In the genomic region with DNA sequence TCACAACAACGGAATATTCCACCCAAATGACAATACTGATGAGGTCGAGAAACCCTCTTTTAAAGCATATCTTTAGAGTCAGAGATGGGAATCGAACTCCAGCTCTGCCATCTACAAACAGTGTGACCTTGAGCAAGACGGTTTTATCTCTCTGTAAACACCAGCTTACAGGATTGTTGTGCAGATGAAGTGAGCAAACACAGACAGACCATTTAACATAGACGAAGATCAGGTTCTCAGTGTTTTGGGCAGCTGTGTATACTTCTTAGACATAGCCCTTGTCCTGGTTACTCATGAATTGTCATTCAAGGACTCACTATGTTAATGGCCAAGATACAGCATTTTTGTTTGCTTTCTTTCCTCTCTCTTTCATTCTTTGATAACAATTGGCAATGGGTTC, we compare ENCODE assay signal across 16 cellular contexts.
"Had no signal": no experiment of that assay in that cellular context is flagged by ENCODE, and none has a peak within 500 bp of the region (broad histone marks: within the 10 kb centered on the region; RNA-seq: fewer than 3 reads in every experiment).

No MANE protein-coding gene starts in this region.

- H3K4me3 ChIP-seq: body of pancreas, gastroesophageal sphincter, lower lobe of right lung, ovary, upper lobe of right lung had no signal

- DNase-seq: activated CD4-positive, alpha-beta T cell treated with anti-CD3 and anti-CD28 coated beads, Interleukin-2, amount 50 U/mL, for 4 hours; activated CD4-positive, CD25-positive, alpha-beta regulatory T cell treated with anti-CD3 and anti-CD28 coated beads, Interleukin-2, amount 50 U/mL, for 72 hours; activated effector memory CD4-positive, alpha-beta T cell treated with Interleukin-2 at 50 U/mL for 16 hours; activated T-cell treated with anti-CD3 and anti-CD28 coated beads, Interleukin-2, amount 50 U/mL, for 24 hours; amniotic stem cell; body of pancreas; central memory CD4-positive, alpha-beta T cell; effector memory CD4-positive, alpha-beta T cell; left cardiac atrium; lower lobe of right lung; ovary; stimulated activated CD4-positive, alpha-beta T cell treated with anti-CD3 and anti-CD28 coated beads, Interleukin-2, amount 100 ng/mL, for 48 hours; stimulated activated naive CD4-positive, alpha-beta T cell treated with Interleukin-2 at 50 U/mL for 16 hours; upper lobe of right lung had no signal

- ATAC-seq: body of pancreas, gastroesophageal sphincter, left cardiac atrium, lower lobe of right lung, upper lobe of right lung had no signal

- H3K36me3 ChIP-seq: gastroesophageal sphincter, lower lobe of right lung, ovary, upper lobe of right lung had no signal

- H3K4me1 ChIP-seq: gastroesophageal sphincter, lower lobe of right lung, upper lobe of right lung had no signal

- H3K27me3 ChIP-seq: body of pancreas, gastroesophageal sphincter, ovary, upper lobe of right lung had no signal

- H3K27ac ChIP-seq: body of pancreas, epithelial cell of prostate, gastroesophageal sphincter, lower lobe of right lung, ovary, upper lobe of right lung had no signal

- H3K9me3 ChIP-seq: body of pancreas, gastroesophageal sphincter, lower lobe of right lung, ovary, upper lobe of right lung had no signal
